27 cellular contexts compared by ENCODE assay signal in the genomic region with DNA sequence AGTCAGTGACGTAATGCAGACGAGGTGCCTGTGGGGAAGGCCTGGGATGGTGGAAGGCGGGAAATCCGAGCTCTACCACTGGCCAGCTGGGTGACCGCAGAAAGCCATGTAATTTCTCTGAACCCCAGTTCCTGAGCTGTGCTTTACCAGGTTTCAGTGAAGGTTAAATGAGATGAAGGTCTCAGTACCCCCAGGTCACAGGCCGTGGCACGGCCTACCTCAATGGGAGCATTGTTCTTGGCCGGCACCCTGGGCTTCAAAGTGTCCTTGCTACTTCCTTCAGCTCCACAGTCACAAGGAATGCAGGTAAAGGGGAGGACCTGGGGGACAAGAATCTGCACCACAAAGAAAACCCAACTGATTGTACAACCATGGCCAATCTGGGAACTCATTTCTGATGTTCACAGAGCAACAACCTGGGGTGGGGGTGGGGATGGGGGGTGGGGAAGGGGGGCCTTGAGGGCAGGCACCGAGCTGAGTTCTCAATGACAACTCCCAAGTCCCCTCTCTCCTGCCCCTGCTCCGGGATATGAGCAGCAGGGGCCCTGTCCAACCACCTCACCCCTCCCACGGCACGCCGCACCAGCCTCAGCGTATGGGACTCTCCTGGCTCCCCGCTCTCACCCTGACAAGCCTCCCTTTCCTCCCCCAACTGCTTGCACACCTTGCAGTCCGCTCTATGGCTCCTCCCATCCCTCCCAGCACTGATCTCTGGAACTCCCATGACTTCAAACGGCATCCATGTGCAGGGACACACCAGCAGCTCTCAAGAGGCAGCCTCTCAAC. TPM values are rescaled to one million over a fixed set of nuclear protein-coding genes. Genes with fewer than 3 reads are reported as not detected.
DNase-seq lines count a peak whose midpoint lies in the region; ATAC-seq, FAIRE-seq and TF ChIP-seq lines count a peak whose summit lies in the region.
"Had no signal": no experiment of that assay in that cellular context is flagged by ENCODE, and none has a peak within 500 bp of the region (broad histone marks: within the 10 kb centered on the region; RNA-seq: fewer than 3 reads in every experiment).

No MANE protein-coding gene starts in this region.

- H3K79me2 ChIP-seq in astrocyte (ENCODE audit: insufficient read depth, low read length) = peaks cover 87% of the 10 kb centered on the region

- H3K36me3 ChIP-seq in astrocyte (ENCODE audit: insufficient read depth, low read length) (no peaks in the 10 kb centered on the region), stomach (peaks cover 0 to 7% (median 0%) of the 10 kb centered on the region in 4 donors)

- no peak overlapping the region for H3K27ac ChIP-seq in astrocyte (ENCODE audit: low read depth, low read length)
- peak overlapping the region in 4 of 5 donors; percentile 45 to 62 (median 52) for H3K27ac ChIP-seq in stomach
- H3K27ac ChIP-seq: dorsolateral prefrontal cortex, heart right ventricle had no signal

- no peak for TF ChIP-seq EP300 in stomach (IDR thresholded peaks at IDR 0.05)

- no peaks in the 10 kb centered on the region for H3K27me3 ChIP-seq in astrocyte (ENCODE audit: insufficient read depth, low read length)
- H3K27me3 ChIP-seq in stomach = no peaks in the 10 kb centered on the region
- H3K27me3 ChIP-seq: dorsolateral prefrontal cortex, heart right ventricle had no signal

- no peak overlapping the region for H3K4me3 Mint-ChIP-seq in activated naive CD8-positive, alpha-beta T cell
- no peak overlapping the region for H3K4me3 Mint-ChIP-seq in activated naive CD8-positive, alpha-beta T cell treated with anti-CD3 and anti-CD28 coated beads for 36 hours
- no peak overlapping the region for H3K4me3 Mint-ChIP-seq in astrocyte (ENCODE audit: unreplicated experiment)
- H3K4me3 Mint-ChIP-seq: activated naive CD4-positive, alpha-beta T cell treated with anti-CD3 and anti-CD28 coated beads for 36 hours; activated T-cell treated with anti-CD3 and anti-CD28 coated beads, Interleukin-2, amount 50 U/mL, for 4 hours; central memory CD8-positive, alpha-beta T cell had no signal

- TF ChIP-seq POLR2A in stomach (IDR thresholded peaks at IDR 0.05) = no peak

- H3K27me3 Mint-ChIP-seq in activated naive CD8-positive, alpha-beta T cell = no peaks in the 10 kb centered on the region
- H3K27me3 Mint-ChIP-seq in activated naive CD8-positive, alpha-beta T cell treated with anti-CD3 and anti-CD28 coated beads for 36 hours = no peaks in the 10 kb centered on the region
- H3K27me3 Mint-ChIP-seq in astrocyte (ENCODE audit: low read depth, unreplicated experiment) = no peaks in the 10 kb centered on the region
- H3K27me3 Mint-ChIP-seq: central memory CD8-positive, alpha-beta T cell had no signal

- H3K27ac Mint-ChIP-seq in activated naive CD8-positive, alpha-beta T cell = peak overlapping the region; percentile 7
- no peak overlapping the region for H3K27ac Mint-ChIP-seq in activated naive CD8-positive, alpha-beta T cell treated with anti-CD3 and anti-CD28 coated beads for 36 hours
- H3K27ac Mint-ChIP-seq in astrocyte (ENCODE audit: unreplicated experiment) = peak overlapping the region; percentile 3
- H3K27ac Mint-ChIP-seq: activated naive CD4-positive, alpha-beta T cell treated with anti-CD3 and anti-CD28 coated beads for 36 hours had no signal

- H3K9me3 ChIP-seq in astrocyte (ENCODE audit: insufficient read depth, low read depth, low read length) (no peaks in the 10 kb centered on the region), stomach (no peaks in the 10 kb centered on the region)
- H3K9me3 ChIP-seq: heart right ventricle had no signal

- no peak overlapping the region for H2AFZ ChIP-seq in astrocyte (ENCODE audit: low read depth, low read length)

- H3K4me1 Mint-ChIP-seq in activated naive CD8-positive, alpha-beta T cell (ENCODE audit: low read depth) = peaks cover 21% of the 10 kb centered on the region
- peaks cover 12% of the 10 kb centered on the region for H3K4me1 Mint-ChIP-seq in activated naive CD8-positive, alpha-beta T cell treated with anti-CD3 and anti-CD28 coated beads for 36 hours
- peaks cover 21% of the 10 kb centered on the region for H3K4me1 Mint-ChIP-seq in astrocyte (ENCODE audit: low read depth, unreplicated experiment)

- no peak overlapping the region for H3K4me3 ChIP-seq in astrocyte (ENCODE audit: insufficient read depth, low read depth, low read length)
- no peak overlapping the region for H3K4me3 ChIP-seq in stomach
- no peak overlapping the region for H3K4me3 ChIP-seq in foreskin fibroblast (ENCODE audit: low read depth in 1 of 2, low read length in 2 of 2)
- H3K4me3 ChIP-seq: dorsolateral prefrontal cortex, heart right ventricle, lung had no signal

- no peaks in the 10 kb centered on the region for H3K9me3 Mint-ChIP-seq in activated naive CD8-positive, alpha-beta T cell (ENCODE audit: low read depth)
- no peaks in the 10 kb centered on the region for H3K9me3 Mint-ChIP-seq in activated naive CD8-positive, alpha-beta T cell treated with anti-CD3 and anti-CD28 coated beads for 36 hours
- H3K9me3 Mint-ChIP-seq in astrocyte (ENCODE audit: unreplicated experiment) = no peaks in the 10 kb centered on the region
- H3K9me3 Mint-ChIP-seq: activated naive CD4-positive, alpha-beta T cell treated with anti-CD3 and anti-CD28 coated beads for 36 hours; activated T-cell treated with anti-CD3 and anti-CD28 coated beads, Interleukin-2, amount 50 U/mL, for 4 hours; central memory CD8-positive, alpha-beta T cell had no signal

- no peak for DNase-seq in activated naive CD8-positive, alpha-beta T cell treated with anti-CD3 and anti-CD28 coated beads for 36 hours
- DNase-seq in astrocyte (ENCODE audit: low read depth) = no peak
- DNase-seq in iPS-NIHi11 (ENCODE audit: low spot score) = peak; percentile 70
- DNase-seq in stomach = peak; percentile 59
- DNase-seq in stimulated activated CD8-positive, alpha-beta memory T cell treated with anti-CD3 and anti-CD28 coated beads, Interleukin-4, amount 100 ng/mL, for 48 hours = no peak
- no peak for DNase-seq in foreskin fibroblast
- DNase-seq: 8988T; activated CD4-positive, CD25-positive, alpha-beta regulatory T cell treated with anti-CD3 and anti-CD28 coated beads, Interleukin-2, amount 50 U/mL, for 72 hours; activated CD8-positive, alpha-beta memory T cell treated with anti-CD3 and anti-CD28 coated beads for 24 hours; activated naive CD4-positive, alpha-beta T cell treated with anti-CD3 and anti-CD28 coated beads for 36 hours; activated T-cell treated with anti-CD3 and anti-CD28 coated beads, Interleukin-2, amount 50 U/mL, for 4 hours; dorsolateral prefrontal cortex; heart right ventricle; Kasumi-1; NCI-H2029; NCI-H345; occipital lobe; PC-3; SHP77; stimulated activated CD4-positive, alpha-beta T cell treated with anti-CD3 and anti-CD28 coated beads, Interleukin-2, amount 100 ng/mL, for 48 hours; stimulated activated naive CD4-positive, alpha-beta T cell had no signal

- intact Hi-C loops in stomach (cut with DNase I; ENCODE audit: low total_unique reads) = no loop called here

- TF ChIP-seq CTCF in astrocyte (IDR thresholded peaks at IDR 0.05; ENCODE audit: insufficient read depth, low read depth, low read length) (no peak), stomach (IDR thresholded peaks at IDR 0.05) (no peak), foreskin fibroblast (IDR thresholded peaks at IDR 0.05; ENCODE audit: low read depth, low read length) (no peak)

- peaks cover 6% of the 10 kb centered on the region for H3K4me1 ChIP-seq in astrocyte (ENCODE audit: insufficient read depth, low read length)
- H3K4me1 ChIP-seq in stomach = peaks cover 45 to 93% (median 82%) of the 10 kb centered on the region in 4 donors

- H4K20me1 ChIP-seq in astrocyte (ENCODE audit: insufficient read depth, low read length) = peaks cover 82% of the 10 kb centered on the region

- FAIRE-seq in astrocyte (lab: Jason Lieb, UNC) = no peak
- FAIRE-seq: keratinocyte had no signal

- no peak overlapping the region for H3K9ac ChIP-seq in astrocyte (ENCODE audit: low read length)

- H3K36me3 Mint-ChIP-seq in activated naive CD8-positive, alpha-beta T cell = no peaks in the 10 kb centered on the region
- H3K36me3 Mint-ChIP-seq in activated naive CD8-positive, alpha-beta T cell treated with anti-CD3 and anti-CD28 coated beads for 36 hours = no peaks in the 10 kb centered on the region
- H3K36me3 Mint-ChIP-seq in astrocyte (ENCODE audit: low read depth, unreplicated experiment) = peaks cover 8% of the 10 kb centered on the region

- H3K4me2 ChIP-seq in astrocyte (ENCODE audit: low read length) = no peak overlapping the region

- ATAC-seq in GM18873 (IDR thresholded peaks at IDR 0.05; ENCODE audit: low FRiP score, unreplicated experiment) = no peak
- ATAC-seq: activated T-cell treated with anti-CD3 and anti-CD28 coated beads, Interleukin-2, amount 50 U/mL, for 4 hours; HCT116; heart right ventricle; PC-3 had no signal

- WGBS in stomach, 5 donors = 63 to 76% (median 66%) methylated on average over 17 of the region's 17 CpGs

RNA-seq across cellular contexts. Expression of a gene that starts 59.1 kb away (rescaled TPM):
- total RNA-seq in activated naive CD8-positive, alpha-beta T cell treated with anti-CD3 and anti-CD28 coated beads for 36 hours = 10 to 100 TPM; 27.2 to 29.1 TPM
- total RNA-seq in astrocyte (59.5 and 64.1 TPM in 2 replicates), stomach (10 to 100 TPM in 4 of 5 donors, 1 to 10 TPM in 1; 4.6 to 77.5 (median 40.6) TPM)
- polyA plus RNA-seq in stomach = 10 to 100 TPM; 23.2 to 51.9 (median 39.2) TPM

Comparison
In these comparisons a context has a peak if more than half of its experiments do, and no peak if none do; other contexts are left out.
1. DNase-seq: peak in iPS-NIHi11 (single experiment) and stomach (single experiment); none in activated naive CD8-positive, alpha-beta T cell treated with anti-CD3 and anti-CD28 coated beads for 36 hours (single experiment), astrocyte (single experiment), stimulated activated CD8-positive, alpha-beta memory T cell treated with anti-CD3 and anti-CD28 coated beads, Interleukin-4, amount 100 ng/mL, for 48 hours (single experiment) and foreskin fibroblast (0 of 2).